ENCODE assay signal across 24 cellular contexts in the genomic region with DNA sequence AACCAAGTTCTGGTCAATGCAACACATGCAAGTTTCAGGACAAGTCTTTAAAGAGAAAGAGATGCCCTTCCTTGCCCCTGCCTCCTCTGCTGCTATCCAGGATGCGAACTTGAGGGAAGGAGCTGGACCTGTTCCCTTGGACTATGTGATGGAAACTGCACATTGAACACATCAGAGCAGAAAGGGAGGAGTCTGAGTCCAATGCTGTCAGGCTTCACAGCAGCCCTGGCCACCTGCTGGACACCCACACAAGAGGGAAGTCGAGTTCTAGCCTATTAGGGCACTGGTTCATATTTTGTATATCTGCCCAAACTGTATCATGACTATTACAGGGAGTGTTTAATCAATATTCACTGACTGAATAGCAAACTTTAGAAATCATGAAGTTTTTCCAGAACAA. TPM values are rescaled to one million over a fixed set of nuclear protein-coding genes. Genes with fewer than 3 reads are reported as not detected.
DNase-seq lines count a peak whose midpoint lies in the region; ATAC-seq and TF ChIP-seq lines count a peak whose summit lies in the region.
"Had no signal": no experiment of that assay in that cellular context is flagged by ENCODE, and none has a peak within 500 bp of the region (broad histone marks: within the 10 kb centered on the region; RNA-seq: fewer than 3 reads in every experiment).

No MANE protein-coding gene starts in this region.

- H3K27me3 ChIP-seq in left ventricle myocardium inferior (ENCODE audit: low read depth), result no peaks in the 10 kb centered on the region
- no peaks in the 10 kb centered on the region for H3K27me3 ChIP-seq in endodermal cell (ENCODE audit: control insufficient read depth, insufficient read depth, low read length, poor library complexity, severe bottlenecking)
- H3K27me3 ChIP-seq: MG63 had no signal

- H3K9ac ChIP-seq in endodermal cell (ENCODE audit: extremely low read depth, low read length, poor library complexity, severe bottlenecking), result no peak overlapping the region

- H3K4me3 ChIP-seq in left ventricle myocardium inferior (no peak overlapping the region), endodermal cell (ENCODE audit: low read length) (no peak overlapping the region)
- H3K4me3 ChIP-seq: MG63, SK-N-MC had no signal

- peaks cover 6% of the 10 kb centered on the region for H3K27me3 Mint-ChIP-seq in endodermal cell (ENCODE audit: insufficient read depth)
- peaks cover 12% of the 10 kb centered on the region for H3K27me3 Mint-ChIP-seq in progenitor cell of endocrine pancreas

- 60 to 80% methylated on average over 1 to 2 of the region's 2 CpGs for WGBS in endodermal cell (ENCODE audit: insufficient coverage in 1 of 2, insufficient read length in 1 of 2), 2 experiments

- H3K9me3 Mint-ChIP-seq in endodermal cell (peaks cover 7% of the 10 kb centered on the region), progenitor cell of endocrine pancreas (ENCODE audit: low read depth) (peaks cover under 1% of the 10 kb centered on the region)
- H3K9me3 Mint-ChIP-seq: CD8-positive, alpha-beta T cell had no signal

- peak; percentile 38 for DNase-seq in cardiac septum (ENCODE audit: low spot score)
- no peak for DNase-seq in left ventricle myocardium inferior
- peak; percentile 14 for DNase-seq in SK-MEL-5 (ENCODE audit: low read depth, low spot score)
- no peak for DNase-seq in endodermal cell
- DNase-seq in progenitor cell of endocrine pancreas (ENCODE audit: low spot score, unreplicated experiment), result no peak
- no peak for DNase-seq in RWPE1 (ENCODE audit: low spot score)
- DNase-seq: C1 segment of cervical spinal cord, DMS 273 treated with DMSO at 0.1 percent for 48 hours, H7, KG1, MG63, NCI-H1105 treated with DMSO at 0.1 percent for 48 hours, NCI-H146, NCI-H1930, NCI-H2107, NCI-H446, NCI-H524 treated with DMSO at 0.1 percent for 48 hours, NCI-H774, RPMI8226, SHP77 had no signal

- CTCF ChIA-PET in RWPE1 (lab: Yijun Ruan, JAX), result no interaction called here

- in situ Hi-C loops in SK-MEL-5 (cut with HindIII; ENCODE audit: low pct_unique_long_range_greater_than_20kb, low sequenced_read_pairs), result no loop called here

- H3K36me3 ChIP-seq in left ventricle myocardium inferior, result no peaks in the 10 kb centered on the region
- H3K36me3 ChIP-seq in endodermal cell (ENCODE audit: control insufficient read depth, insufficient read depth, low read length), result no peaks in the 10 kb centered on the region
- H3K36me3 ChIP-seq: MG63 had no signal

- POLR2A ChIA-PET in RWPE1 (lab: Yijun Ruan, JAX; ENCODE audit: low non-redundant PET), result no interaction called here

- ATAC-seq in HG03196 (IDR thresholded peaks at IDR 0.05; ENCODE audit: unreplicated experiment), result no peak
- ATAC-seq: CD8-positive, alpha-beta T cell had no signal

- H3K4me1 ChIP-seq in left ventricle myocardium inferior (peaks cover 4% of the 10 kb centered on the region), endodermal cell (ENCODE audit: control insufficient read depth, insufficient read depth, low read length) (no peaks in the 10 kb centered on the region)

- H3K9me3 ChIP-seq in left ventricle myocardium inferior (replicated peaks), result no peaks in the 10 kb centered on the region
- H3K9me3 ChIP-seq in endodermal cell (ENCODE audit: control insufficient read depth, low read length), result no peaks in the 10 kb centered on the region
- H3K9me3 ChIP-seq: MG63 had no signal

- intact Hi-C loops in cardiac septum (cut with DNase I) (no loop called here), left ventricle myocardium inferior (cut with micrococcal nuclease) (no loop called here)

- H3K27ac Mint-ChIP-seq in endodermal cell, result no peak overlapping the region
- no peak overlapping the region for H3K27ac Mint-ChIP-seq in progenitor cell of endocrine pancreas
- H3K27ac Mint-ChIP-seq: CD8-positive, alpha-beta T cell had no signal

- no peak overlapping the region for H3K4me3 Mint-ChIP-seq in endodermal cell
- no peak overlapping the region for H3K4me3 Mint-ChIP-seq in progenitor cell of endocrine pancreas (ENCODE audit: low read depth)
- H3K4me3 Mint-ChIP-seq: CD8-positive, alpha-beta T cell had no signal

- H3K27ac ChIP-seq in left ventricle myocardium inferior (replicated peaks) (no peak overlapping the region), endodermal cell (ENCODE audit: low read depth, low read length) (no peak overlapping the region), RWPE1 (no peak overlapping the region)
- H3K27ac ChIP-seq: SK-N-MC had no signal

- H3K36me3 Mint-ChIP-seq in endodermal cell (ENCODE audit: low read depth) (no peaks in the 10 kb centered on the region), progenitor cell of endocrine pancreas (ENCODE audit: insufficient read depth) (no peaks in the 10 kb centered on the region)
- H3K36me3 Mint-ChIP-seq: CD8-positive, alpha-beta T cell had no signal

- H3K4me1 Mint-ChIP-seq in endodermal cell (no peaks in the 10 kb centered on the region), progenitor cell of endocrine pancreas (ENCODE audit: low read depth) (no peaks in the 10 kb centered on the region)

- TF ChIP-seq CTCF in left ventricle myocardium inferior (IDR thresholded peaks at IDR 0.05; ENCODE audit: borderline replicate concordance), result no peak
- peak; percentile 46 for TF ChIP-seq CTCF in endodermal cell (conservative IDR thresholded peaks at IDR 0.05)
- peak; percentile 17 for TF ChIP-seq CTCF in progenitor cell of endocrine pancreas (IDR thresholded peaks at IDR 0.05; ENCODE audit: unreplicated experiment)
- no peak for TF ChIP-seq CTCF in RWPE1 (conservative IDR thresholded peaks at IDR 0.05; ENCODE audit: low read depth)

RNA-seq across cellular contexts. Expression of a gene that starts 38.3 kb away (rescaled TPM):
- total RNA-seq in cardiac septum (not detected), left ventricle myocardium inferior (not detected), endodermal cell (not detected), progenitor cell of endocrine pancreas (not detected in 2 replicates)
- not detected in 2 replicates for total RNA-seq in SK-MEL-5 (2014; rRNA removed; shearing (Covaris generic))
- not detected in 2 replicates for polyA plus RNA-seq in SK-MEL-5 (2015; cell fraction: cytosol; rRNA removed)
- polyA plus RNA-seq in SK-MEL-5 (2015; cell fraction: nucleus; rRNA removed), result not detected in 2 replicates
- not detected for polyA plus RNA-seq in endodermal cell (2013, experiment 1 of 2)
- polyA plus RNA-seq in endodermal cell (2013, experiment 2 of 2), result not detected
- total RNA-seq: A673; CD8-positive, alpha-beta T cell; H7 had no signal

Comparison
In these comparisons a context has a peak if more than half of its experiments do, and no peak if none do; other contexts are left out.
1. DNase-seq: peak in cardiac septum (single experiment) and SK-MEL-5 (single experiment); none in left ventricle myocardium inferior (single experiment), endodermal cell (single experiment), progenitor cell of endocrine pancreas (single experiment) and RWPE1 (single experiment).
2. CTCF ChIP-seq: peak in endodermal cell (single experiment) and progenitor cell of endocrine pancreas (single experiment); none in left ventricle myocardium inferior (single experiment) and RWPE1 (single experiment).